ENCODE assay signal across 22 cellular contexts in genomic region chr14:55782166-55782565, GRCh38.
DNase-seq lines count a peak whose midpoint lies in the region; TF ChIP-seq lines count a peak whose summit lies in the region.
"Had no signal": no experiment of that assay in that cellular context is flagged by ENCODE, and none has a peak within 500 bp of the region (broad histone marks: within the 10 kb centered on the region; RNA-seq: fewer than 3 reads in every experiment).

No MANE protein-coding gene starts in this region.

- peaks cover 10% of the 10 kb centered on the region for H3K27me3 ChIP-seq in adipocyte (replicated peaks; ENCODE audit: control insufficient read depth, insufficient read depth, low read length)
- H3K27me3 ChIP-seq: Peyer's patch, SJCRH30 had no signal

- no peak for TF ChIP-seq CTCF in epithelial cell of esophagus (IDR thresholded peaks at IDR 0.05; ENCODE audit: insufficient read depth, low read depth, low read length, missing control alignments)

- H3K9me3 ChIP-seq in adipocyte (ENCODE audit: control insufficient read depth, low read length), result no peaks in the 10 kb centered on the region
- H3K9me3 ChIP-seq: Peyer's patch, SJCRH30 had no signal

- no peaks in the 10 kb centered on the region for H3K36me3 ChIP-seq in adipocyte (ENCODE audit: control insufficient read depth, insufficient read depth, low read length, severe bottlenecking)
- H3K36me3 ChIP-seq: Peyer's patch, SJCRH30 had no signal

- H3K9ac ChIP-seq in adipocyte (ENCODE audit: low read length), result no peak overlapping the region

- H3K4me3 ChIP-seq in adipocyte (ENCODE audit: low read length) (no peak overlapping the region), epithelial cell of esophagus (ENCODE audit: low read length) (no peak overlapping the region)
- H3K4me3 ChIP-seq: Peyer's patch, SJCRH30 had no signal

- H3K4me1 ChIP-seq in adipocyte (ENCODE audit: control insufficient read depth, insufficient read depth, low read length), result peaks cover 12% of the 10 kb centered on the region
- H3K4me1 ChIP-seq: Peyer's patch had no signal

- DNase-seq in EH (ENCODE audit: low read depth) (peak; percentile 15), adipocyte (ENCODE audit: low read depth) (peak; percentile 31), epithelial cell of esophagus (ENCODE audit: low read depth) (peak; percentile 23), iris pigment epithelial cell (ENCODE audit: low read depth) (peak; percentile 50), 8988T (no peak), NCI-H2171 treated with DMSO at 0.1 percent for 48 hours (lab: John Stamatoyannopoulos, UW) (no peak), NCI-H1048 (lab: John Stamatoyannopoulos, UW) (no peak), cortex of kidney (lab: John Stamatoyannopoulos, UW) (no peak)
- DNase-seq: AML-193; C1 segment of cervical spinal cord; CD8-positive, alpha-beta memory T cell; DMS53; EL; GF-D8; NCI-H1105; NCI-H2029 treated with DMSO at 0.1 percent for 48 hours; NCI-H345; NCI-H524; NCI-H774; NK-92 treated with Interleukin-12 subunit alpha and Interleukin-12 subunit beta, amount 100 ng/mL, for 24 hours; Peyer's patch; SJCRH30 had no signal

Comparison
In these comparisons a context has a peak if more than half of its experiments do, and no peak if none do; other contexts are left out.
1. DNase-seq: peak in EH (single experiment), adipocyte (single experiment), epithelial cell of esophagus (single experiment) and iris pigment epithelial cell (single experiment); none in 8988T (single experiment), NCI-H2171 treated with DMSO at 0.1 percent for 48 hours (single experiment), NCI-H1048 (single experiment) and cortex of kidney (single experiment).